Comparison of ENCODE assay signal across 22 cellular contexts in genomic region chr15:33934396-33934795, GRCh38. TPM values are rescaled to one million over a fixed set of nuclear protein-coding genes. Genes with fewer than 3 reads are reported as not detected.
"Had no signal": no experiment of that assay in that cellular context is flagged by ENCODE, and none has a peak within 500 bp of the region (broad histone marks: within the 10 kb centered on the region; RNA-seq: fewer than 3 reads in every experiment).

No MANE protein-coding gene starts in this region.

- H3K27ac ChIP-seq: body of pancreas, dorsolateral prefrontal cortex, right atrium auricular region had no signal

- H3K4me1 ChIP-seq: body of pancreas, right atrium auricular region had no signal

- FAIRE-seq: TTC549 had no signal

- DNase-seq: activated CD4-positive, alpha-beta memory T cell treated with anti-CD3 and anti-CD28 coated beads for 36 hours; activated CD4-positive, alpha-beta T cell treated with anti-CD3 and anti-CD28 coated beads for 4 hours; activated naive CD4-positive, alpha-beta T cell; activated naive CD8-positive, alpha-beta T cell treated with anti-CD3 and anti-CD28 coated beads, Interleukin-2, amount 10 ng/mL, durations not matched to agents 7 days and 5 days; activated T-cell treated with anti-CD3 and anti-CD28 coated beads for 4 hours; amygdala; body of pancreas; caudate nucleus; dorsolateral prefrontal cortex; foreskin melanocyte; glutamatergic neuron; hypothalamus; islet precursor cell; midbrain; stimulated activated naive CD8-positive, alpha-beta T cell treated with anti-CD3 and anti-CD28 coated beads, Interleukin-15, Interleukin-2, amounts not matched to agents 100 U/mL and 50 U/mL, for 24 hours; trophoblast cell had no signal

- H3K4me3 ChIP-seq: body of pancreas, dorsolateral prefrontal cortex, right atrium auricular region had no signal

- ATAC-seq: body of pancreas; stimulated activated naive CD8-positive, alpha-beta T cell treated with anti-CD3 and anti-CD28 coated beads, Interleukin-15, Interleukin-2, amounts not matched to agents 100 U/mL and 50 U/mL, for 24 hours had no signal

- H3K9me3 ChIP-seq: body of pancreas, right atrium auricular region had no signal

- H3K27me3 ChIP-seq: body of pancreas, dorsolateral prefrontal cortex, right atrium auricular region had no signal

- H3K36me3 ChIP-seq: right atrium auricular region had no signal

RNA-seq across cellular contexts. Expression of gene CHRM5, which starts 33.9 kb away (rescaled TPM):
- total RNA-seq: activated CD4-positive, alpha-beta memory T cell treated with anti-CD3 and anti-CD28 coated beads for 36 hours; activated naive CD8-positive, alpha-beta T cell treated with anti-CD3 and anti-CD28 coated beads, Interleukin-2, amount 10 ng/mL, durations not matched to agents 7 days and 5 days; activated T-helper 1 cell treated with anti-CD3 and anti-CD28 coated beads, Interleukin-12 subunit alpha, Interleukin-12 subunit beta, Interleukin-2, Interleukin-4 antibody, amounts not matched to agents 30 ng/mL and 10 ng/mL and 1 ng/mL, durations not matched to agents 14 hours and 24 hours and 36 hours; body of pancreas; omental fat pad; progenitor cell of endocrine pancreas; right atrium auricular region; skeletal muscle tissue had no signal
